8 cellular contexts compared by ENCODE assay signal in the genomic region with DNA sequence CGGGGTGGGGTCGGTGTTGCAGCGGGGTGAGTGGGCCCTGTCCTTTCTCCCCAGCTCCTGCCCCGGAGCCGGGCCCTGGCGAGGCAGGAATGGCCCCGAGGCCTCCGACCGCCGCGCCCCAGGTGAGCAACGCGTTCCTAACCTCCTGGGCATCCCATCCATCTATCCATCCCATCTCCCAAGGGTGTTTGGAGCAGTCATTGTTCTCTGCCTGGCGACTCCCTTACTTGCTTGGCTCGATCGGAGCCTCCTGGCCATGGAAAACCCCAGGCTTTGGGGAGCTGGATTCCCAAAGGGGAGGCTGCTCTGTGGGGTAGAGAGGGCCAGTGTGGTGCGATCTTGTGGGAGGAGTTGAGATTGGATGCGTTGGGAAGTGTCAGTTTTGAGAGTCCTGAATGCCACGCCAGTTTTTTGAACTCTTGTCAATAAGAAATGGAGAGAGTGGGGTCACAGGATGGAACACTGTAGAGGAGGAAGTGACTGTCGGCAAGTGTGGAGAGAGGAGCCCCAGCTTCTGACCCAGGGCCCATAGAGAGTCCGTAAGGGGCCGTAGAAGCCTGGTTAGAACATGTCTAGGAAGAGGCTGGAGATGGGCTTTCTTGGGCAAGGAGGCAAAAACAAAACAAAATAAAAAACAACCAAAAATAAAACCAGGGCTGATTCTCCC. TPM values are rescaled to one million over a fixed set of nuclear protein-coding genes. Genes with fewer than 3 reads are reported as not detected.
A peak's percentile ranks its signal among the peaks of the same experiment; 100 is the strongest.
DNase-seq lines count a peak whose midpoint lies in the region; ATAC-seq and TF ChIP-seq lines count a peak whose summit lies in the region.

No MANE protein-coding gene starts in this region.

- in situ Hi-C loops in GM13976 (cut with MboI; ENCODE audit: low sequenced_read_pairs, unreplicated experiment), result no loop called here

- H3K4me3 ChIP-seq in HUES64 (ENCODE audit: low read length), result peak overlapping the region; percentile 65

- peak overlapping the region; percentile 94 for H3K4me3 Mint-ChIP-seq in activated CD8-positive, alpha-beta T cell treated with anti-CD3 and anti-CD28 coated beads for 36 hours
- H3K4me3 Mint-ChIP-seq in glutamatergic neuron (ENCODE audit: unreplicated experiment), result peak overlapping the region; percentile 94

- no peaks in the 10 kb centered on the region for H3K27me3 ChIP-seq in HUES64 (ENCODE audit: insufficient read depth, low read length)

- POLR2A ChIA-PET in activated CD8-positive, alpha-beta T cell treated with anti-CD3 and anti-CD28 coated beads for 36 hours (lab: Charles Lee), result interaction anchor here (0.7 to 2.7 kb wide), 6 partner anchors 9 to 1343 kb away, joined by 3 to 13 read pairs (median 3); no protein-coding TSS in a partner anchor

- CTCF ChIA-PET in activated CD8-positive, alpha-beta T cell treated with anti-CD3 and anti-CD28 coated beads for 36 hours (lab: Charles Lee), result interaction anchor here (1.0 to 9.6 kb wide), 3 partner anchors 11 to 96 kb away, joined by 3 to 65 read pairs (median 4); no protein-coding TSS in a partner anchor

- H3K36me3 ChIP-seq in HUES64 (ENCODE audit: insufficient read depth, low read length), result peaks cover 20% of the 10 kb centered on the region

- peak overlapping the region; percentile 69 for H3K9ac ChIP-seq in HUES64 (ENCODE audit: low read depth, low read length)

- H3K36me3 Mint-ChIP-seq in activated CD8-positive, alpha-beta T cell treated with anti-CD3 and anti-CD28 coated beads for 36 hours (ENCODE audit: low read depth), result peaks cover 41% of the 10 kb centered on the region
- H3K36me3 Mint-ChIP-seq in glutamatergic neuron (ENCODE audit: unreplicated experiment), result peaks cover 27% of the 10 kb centered on the region

- peak overlapping the region; percentile 94 for H3K27ac Mint-ChIP-seq in activated CD8-positive, alpha-beta T cell treated with anti-CD3 and anti-CD28 coated beads for 36 hours
- H3K27ac Mint-ChIP-seq in glutamatergic neuron (ENCODE audit: unreplicated experiment), result peak overlapping the region; percentile 90

- H3K4me1 ChIP-seq in HUES64 (ENCODE audit: insufficient read depth, low read length), result peaks cover 5% of the 10 kb centered on the region; the same call in 1 of the 2 replicates

- no peaks in the 10 kb centered on the region for H3K27me3 Mint-ChIP-seq in activated CD8-positive, alpha-beta T cell treated with anti-CD3 and anti-CD28 coated beads for 36 hours
- peaks cover 6% of the 10 kb centered on the region for H3K27me3 Mint-ChIP-seq in glutamatergic neuron (ENCODE audit: unreplicated experiment)

- intact Hi-C loops in activated CD8-positive, alpha-beta T cell treated with anti-CD3 and anti-CD28 coated beads for 36 hours (cut with micrococcal nuclease), result no loop called here

- no peaks in the 10 kb centered on the region for H3K9me3 Mint-ChIP-seq in activated CD8-positive, alpha-beta T cell treated with anti-CD3 and anti-CD28 coated beads for 36 hours
- peaks cover 2% of the 10 kb centered on the region for H3K9me3 Mint-ChIP-seq in glutamatergic neuron (ENCODE audit: unreplicated experiment)

- WGBS in HUES64, result 12% methylated on average over 20 of the region's 22 CpGs

- DNase-seq in A172 (ENCODE audit: low spot score), result peak; percentile 31
- DNase-seq in GM13976 (ENCODE audit: low spot score), result peak; percentile 41
- peak; percentile 39 for DNase-seq in activated CD8-positive, alpha-beta T cell treated with anti-CD3 and anti-CD28 coated beads for 36 hours
- peak; percentile 61 for DNase-seq in glutamatergic neuron
- peak; percentile 26 for DNase-seq in pons (ENCODE audit: low spot score)
- DNase-seq in NCI-H146 (lab: John Stamatoyannopoulos, UW), result no peak
- DNase-seq in NCI-H187 (lab: John Stamatoyannopoulos, UW), result no peak

- TF ChIP-seq CTCF in GM13976 (IDR thresholded peaks at IDR 0.05; ENCODE audit: borderline replicate concordance, control extremely low read depth, extremely low read depth, insufficient read depth, missing control alignments), result no peak
- TF ChIP-seq CTCF in activated CD8-positive, alpha-beta T cell treated with anti-CD3 and anti-CD28 coated beads for 36 hours (IDR thresholded peaks at IDR 0.05), result no peak
- no peak for TF ChIP-seq CTCF in glutamatergic neuron (IDR thresholded peaks at IDR 0.05; ENCODE audit: partially characterized antibody, unreplicated experiment)

- H3K27ac ChIP-seq in HUES64 (ENCODE audit: low read depth, low read length), result no peak overlapping the region; the same call in 1 of the 2 replicates

- no peaks in the 10 kb centered on the region for H3K9me3 ChIP-seq in HUES64 (ENCODE audit: insufficient read depth, low read depth, low read length)

- ATAC-seq in activated CD8-positive, alpha-beta T cell treated with anti-CD3 and anti-CD28 coated beads for 36 hours, result peak; percentile 57

- peaks cover 14% of the 10 kb centered on the region for H3K4me1 Mint-ChIP-seq in activated CD8-positive, alpha-beta T cell treated with anti-CD3 and anti-CD28 coated beads for 36 hours (ENCODE audit: low read depth)
- H3K4me1 Mint-ChIP-seq in glutamatergic neuron (ENCODE audit: low read depth, unreplicated experiment), result peaks cover 6% of the 10 kb centered on the region

RNA-seq across cellular contexts. Expression of a gene that starts 0.7 kb away (rescaled TPM):
- total RNA-seq in A172 (2014; rRNA removed; shearing (Covaris generic)), result 38.9 and 50.4 TPM in 2 replicates
- polyA plus RNA-seq in HUES64 (2013, experiment 1 of 2), result 17.3 TPM
- polyA plus RNA-seq in HUES64 (2013, experiment 2 of 2), result 22.2 TPM
- total RNA-seq in activated CD8-positive, alpha-beta T cell treated with anti-CD3 and anti-CD28 coated beads for 36 hours, result 10 to 100 TPM; 27.6 to 32.6 TPM
- 87.0 TPM for total RNA-seq in glutamatergic neuron (ENCODE audit: unreplicated experiment)

Comparison
In these comparisons a context has a peak if more than half of its experiments do, and no peak if none do; other contexts are left out.
1. DNase-seq: peak in A172 (single experiment), GM13976 (single experiment), activated CD8-positive, alpha-beta T cell treated with anti-CD3 and anti-CD28 coated beads for 36 hours (single experiment), glutamatergic neuron (single experiment) and pons (single experiment); none in NCI-H146 (single experiment) and NCI-H187 (0 of 2).